11 cellular contexts compared by ENCODE assay signal in genomic region chr10:68601490-68602265, GRCh38. TPM values are rescaled to one million over a fixed set of nuclear protein-coding genes. Genes with fewer than 3 reads are reported as not detected.
A peak's percentile ranks its signal among the peaks of the same experiment; 100 is the strongest.
DNase-seq lines count a peak whose midpoint lies in the region; ATAC-seq and TF ChIP-seq lines count a peak whose summit lies in the region.
"Had no signal": no experiment of that assay in that cellular context is flagged by ENCODE, and none has a peak within 500 bp of the region (broad histone marks: within the 10 kb centered on the region; RNA-seq: fewer than 3 reads in every experiment).

No MANE protein-coding gene starts in this region.

- H3K9ac ChIP-seq in endodermal cell (ENCODE audit: extremely low read depth, low read length, poor library complexity, severe bottlenecking) = no peak overlapping the region

- H3K4me3 ChIP-seq in heart left ventricle (peak overlapping the region in 7 of 12 donors; percentile 51 to 66 (median 57)), endodermal cell (ENCODE audit: low read length) (peak overlapping the region; percentile 79), esophagus muscularis mucosa (no peak overlapping the region)
- H3K4me3 ChIP-seq: colonic mucosa had no signal

- H3K36me3 ChIP-seq in heart left ventricle = no peaks in the 10 kb centered on the region
- peaks cover 49% of the 10 kb centered on the region for H3K36me3 ChIP-seq in endodermal cell (ENCODE audit: control insufficient read depth, insufficient read depth, low read length)
- H3K36me3 ChIP-seq in esophagus muscularis mucosa = no peaks in the 10 kb centered on the region
- H3K36me3 ChIP-seq: colonic mucosa had no signal

- peaks cover 2 to 40% (median 23%) of the 10 kb centered on the region in 12 donors for H3K4me1 ChIP-seq in heart left ventricle
- H3K4me1 ChIP-seq in endodermal cell (ENCODE audit: control insufficient read depth, insufficient read depth, low read length) = peaks cover 16% of the 10 kb centered on the region
- H3K4me1 ChIP-seq in esophagus muscularis mucosa = peaks cover 35 to 59% (median 55%) of the 10 kb centered on the region in 4 donors
- H3K4me1 ChIP-seq: colonic mucosa had no signal

- H3K9me3 ChIP-seq in heart left ventricle (no peaks in the 10 kb centered on the region), endodermal cell (ENCODE audit: control insufficient read depth, low read length) (no peaks in the 10 kb centered on the region), esophagus muscularis mucosa (no peaks in the 10 kb centered on the region)
- H3K9me3 ChIP-seq: colonic mucosa had no signal

- H3K27me3 ChIP-seq in heart left ventricle (no peaks in the 10 kb centered on the region), endodermal cell (ENCODE audit: control insufficient read depth, insufficient read depth, low read length, poor library complexity, severe bottlenecking) (no peaks in the 10 kb centered on the region), esophagus muscularis mucosa (no peaks in the 10 kb centered on the region)
- H3K27me3 ChIP-seq: colonic mucosa had no signal

- intact Hi-C loops in heart left ventricle (cut with DNase I) = loop anchor here in 5 of 10 donors (2.0 to 10.0 kb wide), 4 partner anchors 39 to 119 kb away; partner anchors contain the start of genes TET1 (in 4 of the 5) and CCAR1 (in 1 of the 5)
- intact Hi-C loops in left cardiac atrium (cut with DNase I) = no loop called here
- intact Hi-C loops in esophagus muscularis mucosa (cut with DNase I) = loop anchor here (5.0 kb wide), 1 partner anchor 39 kb away; the partner anchor contains the start of gene TET1

- no peak for ATAC-seq in heart left ventricle
- ATAC-seq in left cardiac atrium = no peak
- ATAC-seq in stimulated activated naive CD8-positive, alpha-beta T cell treated with anti-CD3 and anti-CD28 coated beads, Interleukin-15, amount 100 ng/mL, for 72 hours = no peak
- ATAC-seq in GM21619 (IDR thresholded peaks at IDR 0.05; ENCODE audit: unreplicated experiment) = no peak

- H3K27me3 Mint-ChIP-seq in endodermal cell (ENCODE audit: insufficient read depth) = no peaks in the 10 kb centered on the region
- H3K27me3 Mint-ChIP-seq in stimulated activated naive CD8-positive, alpha-beta T cell treated with anti-CD3 and anti-CD28 coated beads, Interleukin-15, amount 100 ng/mL, for 72 hours = no peaks in the 10 kb centered on the region

- no peak overlapping the region for H3K27ac Mint-ChIP-seq in endodermal cell
- H3K27ac Mint-ChIP-seq in stimulated activated naive CD8-positive, alpha-beta T cell treated with anti-CD3 and anti-CD28 coated beads, Interleukin-15, amount 100 ng/mL, for 72 hours = no peak overlapping the region

- 29 to 56% (median 36%) methylated on average over 2 of the region's 2 CpGs for WGBS in heart left ventricle, 4 donors
- 85 to 95% methylated on average over 2 of the region's 2 CpGs for WGBS in endodermal cell (ENCODE audit: insufficient coverage in 1 of 2, insufficient read length in 1 of 2), 2 experiments
- WGBS in esophagus muscularis mucosa = 40% methylated on average over 2 of the region's 2 CpGs

- H3K4me3 Mint-ChIP-seq in endodermal cell = peak overlapping the region; percentile 58
- peak overlapping the region; percentile 86 to 93 for H3K4me3 Mint-ChIP-seq in stimulated activated naive CD8-positive, alpha-beta T cell treated with anti-CD3 and anti-CD28 coated beads, Interleukin-15, amount 100 ng/mL, for 72 hours

- H3K27ac ChIP-seq in heart left ventricle = peak overlapping the region in 2 of 12 donors; percentile 43 to 80
- H3K27ac ChIP-seq in endodermal cell (ENCODE audit: low read depth, low read length) = no peak overlapping the region
- H3K27ac ChIP-seq in esophagus muscularis mucosa (replicated peaks in 1 of 4) = peak overlapping the region in 2 of 4 donors; percentile 78
- H3K27ac ChIP-seq: colonic mucosa, PC-9 had no signal

- H3K36me3 Mint-ChIP-seq in endodermal cell (ENCODE audit: low read depth) = peaks cover 48% of the 10 kb centered on the region

- H3K9me3 Mint-ChIP-seq in endodermal cell = no peaks in the 10 kb centered on the region
- no peaks in the 10 kb centered on the region for H3K9me3 Mint-ChIP-seq in stimulated activated naive CD8-positive, alpha-beta T cell treated with anti-CD3 and anti-CD28 coated beads, Interleukin-15, amount 100 ng/mL, for 72 hours

- H3K4me1 Mint-ChIP-seq in endodermal cell = peaks cover 44% of the 10 kb centered on the region
- H3K4me1 Mint-ChIP-seq in stimulated activated naive CD8-positive, alpha-beta T cell treated with anti-CD3 and anti-CD28 coated beads, Interleukin-15, amount 100 ng/mL, for 72 hours = peaks cover 45% of the 10 kb centered on the region

- DNase-seq in heart left ventricle (no peak), left cardiac atrium (no peak), RPMI8226 (peak; percentile 14), endodermal cell (no peak), HT-29 (ENCODE audit: low spot score) (no peak), esophagus muscularis mucosa (ENCODE audit: extremely low spot score) (no peak)
- DNase-seq in stimulated activated naive CD8-positive, alpha-beta T cell treated with anti-CD3 and anti-CD28 coated beads, Interleukin-15, amount 100 ng/mL, for 72 hours = no peak
- DNase-seq: colonic mucosa, DMS 273 treated with DMSO at 0.1 percent for 48 hours, PC-9 had no signal

- no peak for TF ChIP-seq CTCF in heart left ventricle (IDR thresholded peaks at IDR 0.05)
- no peak for TF ChIP-seq CTCF in endodermal cell (conservative IDR thresholded peaks at IDR 0.05)
- no peak for TF ChIP-seq CTCF in esophagus muscularis mucosa (IDR thresholded peaks at IDR 0.05)

- TF ChIP-seq EP300 in esophagus muscularis mucosa (IDR thresholded peaks at IDR 0.05) = no peak

- TF ChIP-seq POLR2A in heart left ventricle (IDR thresholded peaks at IDR 0.05) = no peak
- TF ChIP-seq POLR2A in esophagus muscularis mucosa (IDR thresholded peaks at IDR 0.05; ENCODE audit: low read depth) = no peak

RNA-seq across cellular contexts. Expression of gene TET1, which starts 41.5 kb away (rescaled TPM):
- total RNA-seq in heart left ventricle (1 to 10 TPM; 1.3 to 4.1 (median 2.6) TPM), left cardiac atrium (1 to 10 TPM; 3.4 to 4.0 TPM), endodermal cell (10 to 100 TPM; 50.8 to 60.5 TPM), esophagus muscularis mucosa (1 to 10 TPM; 6.9 to 9.6 (median 8.8) TPM)
- under 1 TPM; 0.27 to 0.42 TPM for polyA plus RNA-seq in heart left ventricle
- 33.6 TPM for polyA plus RNA-seq in endodermal cell (2013, experiment 1 of 2)
- polyA plus RNA-seq in endodermal cell (2013, experiment 2 of 2) = 34.4 TPM
- under 0.01 and 0.03 TPM in 2 replicates for total RNA-seq in HT-29 (2014; rRNA removed; shearing (Covaris generic))

Comparison
In these comparisons a context has a peak if more than half of its experiments do, and no peak if none do; other contexts are left out.
1. H3K4me3 ChIP-seq: peak in heart left ventricle (7 of 12) and endodermal cell (single experiment); none in esophagus muscularis mucosa (0 of 4).
2. RNA of gene TET1, which starts 41.5 kb away (total RNA-seq): 50.8 to 60.5 TPM in endodermal cell; 6.9 to 9.6 TPM in esophagus muscularis mucosa, 3.4 to 4.0 TPM in left cardiac atrium, 1.3 to 4.1 TPM in heart left ventricle and under 0.01 to 0.03 TPM in HT-29; every median in the first group is over 4 times any median in the second.